26 cellular contexts compared by ENCODE assay signal in genomic region chr6:110378552-110378951, GRCh38. TPM values are rescaled to one million over a fixed set of nuclear protein-coding genes. Genes with fewer than 3 reads are reported as not detected.
DNase-seq lines count a peak whose midpoint lies in the region; ATAC-seq and TF ChIP-seq lines count a peak whose summit lies in the region.
"Had no signal": no experiment of that assay in that cellular context is flagged by ENCODE, and none has a peak within 500 bp of the region (broad histone marks: within the 10 kb centered on the region; RNA-seq: fewer than 3 reads in every experiment).

No MANE protein-coding gene starts in this region.

- H3K9me3 Mint-ChIP-seq in GM23338 = peaks cover 4% of the 10 kb centered on the region; the same call in 1 of the 3 replicates
- no peaks in the 10 kb centered on the region for H3K9me3 Mint-ChIP-seq in glutamatergic neuron (ENCODE audit: unreplicated experiment)
- H3K9me3 Mint-ChIP-seq in neural crest cell = peaks cover 9% of the 10 kb centered on the region
- peaks cover 3% of the 10 kb centered on the region for H3K9me3 Mint-ChIP-seq in activated naive CD4-positive, alpha-beta T cell treated with anti-CD3 and anti-CD28 coated beads, Interleukin-2, amount 10 ng/mL, durations not matched to agents 7 days and 5 days
- H3K9me3 Mint-ChIP-seq in naive thymus-derived CD4-positive, alpha-beta T cell = peaks cover 0 to 11% (median 2%) of the 10 kb centered on the region in 11 donors
- H3K9me3 Mint-ChIP-seq: CD8-positive, alpha-beta T cell had no signal

- H3K27ac ChIP-seq in GM23338 (ENCODE audit: low read depth) (no peak overlapping the region), SJCRH30 (no peak overlapping the region), RWPE1 (no peak overlapping the region)
- no peak overlapping the region for H3K27ac ChIP-seq in naive thymus-derived CD4-positive, alpha-beta T cell (ENCODE audit: low read depth, low read length)
- H3K27ac ChIP-seq: Peyer's patch, SJSA1 had no signal

- no peak overlapping the region for H3K4me3 Mint-ChIP-seq in GM23338
- H3K4me3 Mint-ChIP-seq in glutamatergic neuron (ENCODE audit: unreplicated experiment) = no peak overlapping the region
- H3K4me3 Mint-ChIP-seq in neural crest cell = no peak overlapping the region
- H3K4me3 Mint-ChIP-seq in activated naive CD4-positive, alpha-beta T cell treated with anti-CD3 and anti-CD28 coated beads, Interleukin-2, amount 10 ng/mL, durations not matched to agents 7 days and 5 days = no peak overlapping the region
- no peak overlapping the region for H3K4me3 Mint-ChIP-seq in naive thymus-derived CD4-positive, alpha-beta T cell
- H3K4me3 Mint-ChIP-seq: CD8-positive, alpha-beta T cell had no signal

- peaks cover 6% of the 10 kb centered on the region for H3K4me1 ChIP-seq in GM23338 (ENCODE audit: insufficient read depth)
- no peaks in the 10 kb centered on the region for H3K4me1 ChIP-seq in SJCRH30
- H3K4me1 ChIP-seq in naive thymus-derived CD4-positive, alpha-beta T cell (ENCODE audit: control insufficient read depth in 2 of 2, insufficient read depth in 2 of 2, low read length in 2 of 2) = no peaks in the 10 kb centered on the region
- H3K4me1 ChIP-seq: HAP-1, Peyer's patch, SJSA1 had no signal

- no peaks in the 10 kb centered on the region for H4K20me1 ChIP-seq in GM23338 (replicated peaks; ENCODE audit: insufficient read depth)

- H3K36me3 Mint-ChIP-seq in GM23338 (ENCODE audit: low read depth) = no peaks in the 10 kb centered on the region
- peaks cover 10% of the 10 kb centered on the region for H3K36me3 Mint-ChIP-seq in glutamatergic neuron (ENCODE audit: unreplicated experiment)
- peaks cover 2% of the 10 kb centered on the region for H3K36me3 Mint-ChIP-seq in neural crest cell (ENCODE audit: low read depth)
- H3K36me3 Mint-ChIP-seq in activated naive CD4-positive, alpha-beta T cell treated with anti-CD3 and anti-CD28 coated beads, Interleukin-2, amount 10 ng/mL, durations not matched to agents 7 days and 5 days = no peaks in the 10 kb centered on the region
- peaks cover 0 to 11% (median 0%) of the 10 kb centered on the region in 5 donors for H3K36me3 Mint-ChIP-seq in naive thymus-derived CD4-positive, alpha-beta T cell
- H3K36me3 Mint-ChIP-seq: CD8-positive, alpha-beta T cell had no signal

- peak overlapping the region; percentile 83; the same call in 1 of the 2 replicates for H2AFZ ChIP-seq in GM23338

- H3K79me2 ChIP-seq in GM23338 (replicated peaks; ENCODE audit: insufficient read depth) = no peaks in the 10 kb centered on the region

- CTCF ChIA-PET in RWPE1 (lab: Yijun Ruan, JAX) = no interaction called here
- CTCF ChIA-PET in activated naive CD4-positive, alpha-beta T cell treated with anti-CD3 and anti-CD28 coated beads, Interleukin-2, amount 10 ng/mL, durations not matched to agents 7 days and 5 days (lab: Charles Lee) = no interaction called here
- CTCF ChIA-PET in naive thymus-derived CD4-positive, alpha-beta T cell (lab: Charles Lee) = no interaction called here

- H3K27me3 ChIP-seq in GM23338 (ENCODE audit: insufficient read depth) (no peaks in the 10 kb centered on the region), SJCRH30 (no peaks in the 10 kb centered on the region)
- no peaks in the 10 kb centered on the region for H3K27me3 ChIP-seq in naive thymus-derived CD4-positive, alpha-beta T cell (ENCODE audit: control insufficient read depth in 2 of 2, insufficient read depth in 2 of 2, low read length in 2 of 2)
- H3K27me3 ChIP-seq: Peyer's patch, SJSA1 had no signal

- intact Hi-C loops in naive thymus-derived CD4-positive, alpha-beta T cell (cut with micrococcal nuclease) = no loop called here

- no peak overlapping the region for H3K27ac Mint-ChIP-seq in GM23338
- H3K27ac Mint-ChIP-seq in glutamatergic neuron (ENCODE audit: unreplicated experiment) = no peak overlapping the region
- H3K27ac Mint-ChIP-seq in neural crest cell (ENCODE audit: unreplicated experiment) = no peak overlapping the region
- H3K27ac Mint-ChIP-seq in activated naive CD4-positive, alpha-beta T cell treated with anti-CD3 and anti-CD28 coated beads, Interleukin-2, amount 10 ng/mL, durations not matched to agents 7 days and 5 days = no peak overlapping the region
- no peak overlapping the region for H3K27ac Mint-ChIP-seq in naive thymus-derived CD4-positive, alpha-beta T cell
- H3K27ac Mint-ChIP-seq: CD8-positive, alpha-beta T cell had no signal

- TF ChIP-seq CTCF in GM23338 (conservative IDR thresholded peaks at IDR 0.05; ENCODE audit: low read depth in 2 of 2) = 0 out of 4 replicates have a peak, but pooled peaks have one; percentile 7 to 10
- TF ChIP-seq CTCF in glutamatergic neuron (IDR thresholded peaks at IDR 0.05; ENCODE audit: partially characterized antibody, unreplicated experiment) = no peak
- no peak for TF ChIP-seq CTCF in neural crest cell (conservative IDR thresholded peaks at IDR 0.05)
- TF ChIP-seq CTCF in RWPE1 (conservative IDR thresholded peaks at IDR 0.05; ENCODE audit: low read depth) = no peak

- DNase-seq in GM23338 (ENCODE audit: low spot score) (peak; percentile 55), SJCRH30 (peak; percentile 7 to 20), glutamatergic neuron (peak; percentile 26), neural crest cell (ENCODE audit: low read depth, low spot score) (peak; percentile 23), RWPE1 (ENCODE audit: low spot score) (no peak), OCI-M1 (lab: John Stamatoyannopoulos, UW) (no peak)
- no peak for DNase-seq in activated naive CD4-positive, alpha-beta T cell treated with anti-CD3 and anti-CD28 coated beads, Interleukin-2, amount 10 ng/mL, durations not matched to agents 7 days and 5 days
- DNase-seq in naive thymus-derived CD4-positive, alpha-beta T cell = no peak
- DNase-seq: AML-193; C1 segment of cervical spinal cord; Calu3; CD8-positive, alpha-beta T cell; DMS153; MM.1S; NCI-H1048; NCI-H1417 treated with DMSO at 0.1 percent for 48 hours; NCI-H187; NCI-H2107; NCI-H748 treated with DMSO at 0.1 percent for 48 hours; Peyer's patch had no signal

- H3K4me3 ChIP-seq in GM23338 (no peak overlapping the region), SJCRH30 (no peak overlapping the region)
- H3K4me3 ChIP-seq in naive thymus-derived CD4-positive, alpha-beta T cell (ENCODE audit: low read length) = no peak overlapping the region
- H3K4me3 ChIP-seq: HAP-1, K562, Peyer's patch, SJSA1 had no signal

- peak; percentile 88 for ATAC-seq in GM23338
- no peak for ATAC-seq in naive thymus-derived CD4-positive, alpha-beta T cell
- ATAC-seq: CD8-positive, alpha-beta T cell; K562 had no signal

- no peak overlapping the region for H3K4me2 ChIP-seq in GM23338

- no peaks in the 10 kb centered on the region for H3K9me3 ChIP-seq in SJCRH30 (replicated peaks)
- no peaks in the 10 kb centered on the region for H3K9me3 ChIP-seq in naive thymus-derived CD4-positive, alpha-beta T cell (ENCODE audit: control insufficient read depth in 2 of 3, low read length in 3 of 3)
- H3K9me3 ChIP-seq: HAP-1, Peyer's patch, SJSA1 had no signal

- H3K4me1 Mint-ChIP-seq in GM23338 (peaks cover 11% of the 10 kb centered on the region), glutamatergic neuron (ENCODE audit: low read depth, unreplicated experiment) (no peaks in the 10 kb centered on the region), neural crest cell (peaks cover 5% of the 10 kb centered on the region)
- H3K4me1 Mint-ChIP-seq in activated naive CD4-positive, alpha-beta T cell treated with anti-CD3 and anti-CD28 coated beads, Interleukin-2, amount 10 ng/mL, durations not matched to agents 7 days and 5 days = no peaks in the 10 kb centered on the region
- no peaks in the 10 kb centered on the region for H3K4me1 Mint-ChIP-seq in naive thymus-derived CD4-positive, alpha-beta T cell

- POLR2A ChIA-PET in RWPE1 (lab: Yijun Ruan, JAX; ENCODE audit: low non-redundant PET) = no interaction called here
- POLR2A ChIA-PET in naive thymus-derived CD4-positive, alpha-beta T cell (lab: Charles Lee) = no interaction called here

- no peaks in the 10 kb centered on the region for H3K36me3 ChIP-seq in GM23338 (ENCODE audit: insufficient read depth)
- no peaks in the 10 kb centered on the region for H3K36me3 ChIP-seq in SJCRH30
- H3K36me3 ChIP-seq in naive thymus-derived CD4-positive, alpha-beta T cell (ENCODE audit: control insufficient read depth in 2 of 3, insufficient read depth in 3 of 3, low read length in 3 of 3) = no peaks in the 10 kb centered on the region
- H3K36me3 ChIP-seq: HAP-1, Peyer's patch, SJSA1 had no signal

- H3F3A ChIP-seq in GM23338 (replicated peaks; ENCODE audit: low read depth) = no peaks in the 10 kb centered on the region

- no peaks in the 10 kb centered on the region; the same call in none of the 2 replicates for H3K9me2 ChIP-seq in GM23338 (ENCODE audit: insufficient read depth)

- H3K27me3 Mint-ChIP-seq in GM23338 (ENCODE audit: insufficient read depth, low read depth, poor library complexity) (peaks cover 2% of the 10 kb centered on the region), glutamatergic neuron (ENCODE audit: unreplicated experiment) (no peaks in the 10 kb centered on the region), neural crest cell (ENCODE audit: low read depth) (no peaks in the 10 kb centered on the region)
- H3K27me3 Mint-ChIP-seq in activated naive CD4-positive, alpha-beta T cell treated with anti-CD3 and anti-CD28 coated beads, Interleukin-2, amount 10 ng/mL, durations not matched to agents 7 days and 5 days = peaks cover 3% of the 10 kb centered on the region
- H3K27me3 Mint-ChIP-seq in naive thymus-derived CD4-positive, alpha-beta T cell = peaks cover 0 to 12% (median 8%) of the 10 kb centered on the region in 5 donors

TF ChIP-seq in GM23338, 12 proteins besides CTCF, POLR2A, EP300 and RAD21 (continues in another document):
- no peak for TF ChIP-seq JUNB (IDR thresholded peaks at IDR 0.05; ENCODE audit: unreplicated experiment)
- no peak for TF ChIP-seq NANOG (IDR thresholded peaks at IDR 0.05; ENCODE audit: borderline replicate concordance)

RNA-seq across cellular contexts. Expression of gene METTL24, which starts 20.4 kb away (rescaled TPM):
- 0.35 TPM in 1 of 2 replicates, not detected in the other for total RNA-seq in GM23338 (2014; rRNA removed; shearing (Covaris generic))
- polyA plus RNA-seq in GM23338 (2016; fragmentation: Nextera tagmentation; extraction: Ambion mirVana) = not detected in 2 replicates
- total RNA-seq in SJCRH30 (2014; rRNA removed; shearing (Covaris generic)) = not detected in 2 replicates
- total RNA-seq in glutamatergic neuron (ENCODE audit: unreplicated experiment) (1.5 TPM), neural crest cell (3.6 and 4.7 TPM in 2 replicates)
- under 1 TPM in 1 of 5 experiments, not detected in 4; 0.47 TPM for total RNA-seq in naive thymus-derived CD4-positive, alpha-beta T cell
- not detected for polyA plus RNA-seq in naive thymus-derived CD4-positive, alpha-beta T cell
- total RNA-seq: A172, Calu3, K562, NCI-H460 had no signal
- polyA plus RNA-seq: AG04450, K562 had no signal

RNA-seq across cellular contexts. Expression of gene DDO, which starts 36.8 kb away (rescaled TPM):
- 0.10 TPM in 1 of 2 replicates, not detected in the other for total RNA-seq in GM23338 (2014; rRNA removed; shearing (Covaris generic))
- polyA plus RNA-seq in GM23338 (2016; fragmentation: Nextera tagmentation; extraction: Ambion mirVana) = not detected in 2 replicates
- total RNA-seq in SJCRH30 (2014; rRNA removed; shearing (Covaris generic)) = 0.14 and 0.43 TPM in 2 replicates
- total RNA-seq in glutamatergic neuron (ENCODE audit: unreplicated experiment) = not detected
- not detected in 2 replicates for total RNA-seq in neural crest cell
- total RNA-seq in naive thymus-derived CD4-positive, alpha-beta T cell = under 1 TPM in 1 of 5 experiments, not detected in 4; 0.47 TPM
- polyA plus RNA-seq in naive thymus-derived CD4-positive, alpha-beta T cell = not detected
- total RNA-seq: CD8-positive, alpha-beta T cell; K562 had no signal
- polyA plus RNA-seq: K562 had no signal

Comparison
In these comparisons a context has a peak if more than half of its experiments do, and no peak if none do; other contexts are left out.
1. DNase-seq: peak in GM23338 (single experiment), SJCRH30 (2 of 2), glutamatergic neuron (single experiment) and neural crest cell (single experiment); none in RWPE1 (single experiment), OCI-M1 (single experiment), activated naive CD4-positive, alpha-beta T cell treated with anti-CD3 and anti-CD28 coated beads, Interleukin-2, amount 10 ng/mL, durations not matched to agents 7 days and 5 days (single experiment) and naive thymus-derived CD4-positive, alpha-beta T cell (0 of 9).
2. CTCF ChIP-seq: peak in GM23338 (2 of 2); none in glutamatergic neuron (single experiment), neural crest cell (single experiment) and RWPE1 (single experiment).